In genomic region chr4:67700119-67700873, GRCh38 we compare ENCODE assay signal across 8 cellular contexts. TPM values are rescaled to one million over a fixed set of nuclear protein-coding genes. Genes with fewer than 3 reads are reported as not detected.
A peak's percentile ranks its signal among the peaks of the same experiment; 100 is the strongest.
DNase-seq lines count a peak whose midpoint lies in the region; ATAC-seq and TF ChIP-seq lines count a peak whose summit lies in the region.

No MANE protein-coding gene starts in this region.

- DNase-seq in activated CD4-positive, alpha-beta memory T cell treated with anti-CD3 and anti-CD28 coated beads, Interleukin-2, amount 10 ng/mL, durations not matched to agents 7 days and 5 days: peak; percentile 22
- peak; percentile 17 for DNase-seq in globus pallidus (ENCODE audit: low spot score)
- no peak for DNase-seq in prostate gland (ENCODE audit: low spot score)
- no peak for DNase-seq in activated CD4-positive, alpha-beta T cell treated with anti-CD3 and anti-CD28 coated beads, Interleukin-2, amount 50 U/mL, for 48 hours

- H3K27me3 ChIP-seq in DOHH2 (ENCODE audit: control insufficient read depth, low read length) (no peaks in the 10 kb centered on the region), HUES6 (ENCODE audit: control insufficient read depth, insufficient read depth, low read length) (no peaks in the 10 kb centered on the region), prostate gland (replicated peaks; ENCODE audit: insufficient read depth) (no peaks in the 10 kb centered on the region)

- no peaks in the 10 kb centered on the region for H3K27me3 Mint-ChIP-seq in activated CD4-positive, alpha-beta memory T cell treated with anti-CD3 and anti-CD28 coated beads, Interleukin-2, amount 10 ng/mL, durations not matched to agents 7 days and 5 days

- H3K27ac ChIP-seq in DOHH2 (ENCODE audit: low read depth, low read length): peak overlapping the region; percentile 40
- peak overlapping the region; percentile 69 for H3K27ac ChIP-seq in HUES6 (ENCODE audit: low read depth, low read length)
- peak overlapping the region; percentile 92 to 97 for H3K27ac ChIP-seq in prostate gland

- H3K4me2 ChIP-seq in DOHH2 (ENCODE audit: low read length): peak overlapping the region; percentile 93

- peaks cover 16% of the 10 kb centered on the region for H3K36me3 ChIP-seq in DOHH2 (ENCODE audit: control insufficient read depth, low read length)
- H3K36me3 ChIP-seq in HUES6 (ENCODE audit: control insufficient read depth, insufficient read depth, low read length): peaks cover 3% of the 10 kb centered on the region; the same call in 1 of the 2 replicates
- H3K36me3 ChIP-seq in prostate gland: no peaks in the 10 kb centered on the region

- H3K9me3 Mint-ChIP-seq in activated CD4-positive, alpha-beta memory T cell treated with anti-CD3 and anti-CD28 coated beads, Interleukin-2, amount 10 ng/mL, durations not matched to agents 7 days and 5 days: peaks cover 9% of the 10 kb centered on the region

- H4K20me1 ChIP-seq in DOHH2 (ENCODE audit: control insufficient read depth, insufficient read depth, low read depth, low read length): no peaks in the 10 kb centered on the region; the same call in 1 of the 2 replicates

- ATAC-seq in GM19351 (IDR thresholded peaks at IDR 0.05; ENCODE audit: unreplicated experiment) (peak; percentile 2), HG02840 (IDR thresholded peaks at IDR 0.05; ENCODE audit: low FRiP score, unreplicated experiment) (no peak)

- H3F3A ChIP-seq in DOHH2 (ENCODE audit: control insufficient read depth, insufficient read depth): peaks cover 6% of the 10 kb centered on the region

- peak overlapping the region; percentile 84 for H3K9ac ChIP-seq in HUES6 (ENCODE audit: low read length)

- TF ChIP-seq CTCF in DOHH2 (IDR thresholded peaks at IDR 0.05; ENCODE audit: low read depth, low read length, poor library complexity, severe bottlenecking) (no peak), prostate gland (IDR thresholded peaks at IDR 0.05) (no peak)

- H3K27ac Mint-ChIP-seq in activated CD4-positive, alpha-beta memory T cell treated with anti-CD3 and anti-CD28 coated beads, Interleukin-2, amount 10 ng/mL, durations not matched to agents 7 days and 5 days: peak overlapping the region; percentile 97

- H3K4me3 ChIP-seq in DOHH2 (ENCODE audit: low read length) (peak overlapping the region; percentile 97), HUES6 (ENCODE audit: low read depth, low read length) (peak overlapping the region; percentile 86), prostate gland (peak overlapping the region; percentile 83 to 98)

- no peaks in the 10 kb centered on the region for H3K9me3 ChIP-seq in DOHH2 (ENCODE audit: control insufficient read depth, insufficient read depth, low read length)
- H3K9me3 ChIP-seq in HUES6 (ENCODE audit: control insufficient read depth, insufficient read depth, low read depth, low read length): no peaks in the 10 kb centered on the region; the same call in 1 of the 2 replicates
- no peaks in the 10 kb centered on the region for H3K9me3 ChIP-seq in prostate gland

- intact Hi-C loops in prostate gland (cut with DNase I): loop anchor here (5.0 kb wide), 1 partner anchor 153 kb away; the partner anchor contains the start of gene CENPC

- POLR2A ChIA-PET in activated CD4-positive, alpha-beta memory T cell treated with anti-CD3 and anti-CD28 coated beads, Interleukin-2, amount 10 ng/mL, durations not matched to agents 7 days and 5 days (lab: Charles Lee): interaction anchor here (0.7 to 3.5 kb wide), 17 partner anchors 9 to 177 kb away, joined by 3 to 48 read pairs (median 3); partner anchors contain the start of gene CENPC

- peaks cover 50% of the 10 kb centered on the region for H3K36me3 Mint-ChIP-seq in activated CD4-positive, alpha-beta memory T cell treated with anti-CD3 and anti-CD28 coated beads, Interleukin-2, amount 10 ng/mL, durations not matched to agents 7 days and 5 days (ENCODE audit: low read depth)

- peak overlapping the region; percentile 96 for H3K4me3 Mint-ChIP-seq in activated CD4-positive, alpha-beta memory T cell treated with anti-CD3 and anti-CD28 coated beads, Interleukin-2, amount 10 ng/mL, durations not matched to agents 7 days and 5 days

- TF ChIP-seq POLR2A in prostate gland (IDR thresholded peaks at IDR 0.05): no peak

- H3K79me2 ChIP-seq in DOHH2 (ENCODE audit: control insufficient read depth, low read length): peaks cover 78% of the 10 kb centered on the region

- no peaks in the 10 kb centered on the region for H3K9me2 ChIP-seq in DOHH2 (replicated peaks; ENCODE audit: control insufficient read depth, low read length)

- H3K4me1 ChIP-seq in DOHH2 (ENCODE audit: control insufficient read depth, low read length) (peaks cover 33% of the 10 kb centered on the region), HUES6 (ENCODE audit: control insufficient read depth, insufficient read depth, low read length) (no peaks in the 10 kb centered on the region; the same call in 1 of the 2 replicates), prostate gland (replicated peaks) (no peaks in the 10 kb centered on the region)

- peaks cover 60% of the 10 kb centered on the region for H3K4me1 Mint-ChIP-seq in activated CD4-positive, alpha-beta memory T cell treated with anti-CD3 and anti-CD28 coated beads, Interleukin-2, amount 10 ng/mL, durations not matched to agents 7 days and 5 days

- 12% methylated on average over 17 of the region's 17 CpGs for WGBS in prostate gland

- CTCF ChIA-PET in activated CD4-positive, alpha-beta memory T cell treated with anti-CD3 and anti-CD28 coated beads, Interleukin-2, amount 10 ng/mL, durations not matched to agents 7 days and 5 days (lab: Charles Lee): interaction anchor here (0.8 to 1.5 kb wide), 9 partner anchors 13 to 155 kb away, joined by 3 to 8 read pairs (median 4); partner anchors contain the start of genes CENPC and STAP1

RNA-seq across cellular contexts. Expression of gene UBA6, which starts 0.7 kb away (rescaled TPM):
- total RNA-seq in activated CD4-positive, alpha-beta memory T cell treated with anti-CD3 and anti-CD28 coated beads, Interleukin-2, amount 10 ng/mL, durations not matched to agents 7 days and 5 days: 100 to 1,000 TPM; 116 to 117 TPM
- total RNA-seq in prostate gland: 100 to 1,000 TPM in 1 of 2 donors, 10 to 100 TPM in 1; 56.0 to 130 TPM

RNA-seq across cellular contexts. Expression of gene GNRHR, which starts 53.9 kb away (rescaled TPM):
- total RNA-seq in activated CD4-positive, alpha-beta memory T cell treated with anti-CD3 and anti-CD28 coated beads, Interleukin-2, amount 10 ng/mL, durations not matched to agents 7 days and 5 days: not detected
- total RNA-seq in prostate gland: not detected

Comparison
In these comparisons a context has a peak if more than half of its experiments do, and no peak if none do; other contexts are left out.
1. H3K27ac ChIP-seq: peak in every context shown above with its lines; median percentile 94 in prostate gland; 69 in HUES6; 40 in DOHH2.
2. DNase-seq: peak in activated CD4-positive, alpha-beta memory T cell treated with anti-CD3 and anti-CD28 coated beads, Interleukin-2, amount 10 ng/mL, durations not matched to agents 7 days and 5 days (single experiment) and globus pallidus (single experiment); none in prostate gland (single experiment) and activated CD4-positive, alpha-beta T cell treated with anti-CD3 and anti-CD28 coated beads, Interleukin-2, amount 50 U/mL, for 48 hours (0 of 2).
3. Peak in every context shown above with its lines, with median percentiles within 50 percentile points of each other: H3K4me3 ChIP-seq.